In genomic region chr16:22282254-22282892, GRCh38 we compare ENCODE assay signal across 24 cellular contexts.
"Had no signal": no experiment of that assay in that cellular context is flagged by ENCODE, and none has a peak within 500 bp of the region (broad histone marks: within the 10 kb centered on the region; RNA-seq: fewer than 3 reads in every experiment).

No MANE protein-coding gene starts in this region.

- DNase-seq: cortex of kidney; effector memory CD8-positive, alpha-beta T cell; hypothalamus; immature natural killer cell; left ventricle myocardium superior; lower lobe of right lung; natural killer cell; occipital lobe; ovary; right cardiac atrium; small intestine; stimulated activated CD4-positive, alpha-beta T cell treated with anti-CD3 and anti-CD28 coated beads, Interleukin-12 subunit alpha, Interleukin-12 subunit beta, amount 100 ng/mL, for 4 hours; stimulated activated CD4-positive, alpha-beta T cell treated with anti-CD3 and anti-CD28 coated beads, Interleukin-1b, Interleukin-23, amount 100 ng/mL, for 48 hours; stimulated activated CD4-positive, alpha-beta T cell treated with anti-CD3 and anti-CD28 coated beads, Interleukin-4, amount 100 ng/mL, for 1 hour; stimulated activated CD8-positive, alpha-beta memory T cell treated with anti-CD3 and anti-CD28 coated beads, Interleukin-4, amount 100 ng/mL, for 48 hours; stimulated activated naive CD4-positive, alpha-beta T cell; stomach; thyroid gland; trophoblast cell had no signal

- H3K4me3 ChIP-seq: lower lobe of right lung, ovary, psoas muscle, stomach, thyroid gland, vagina had no signal

- FAIRE-seq: endometrium, frontal cortex, keratinocyte, small intestine had no signal

- H3K27me3 ChIP-seq: ovary, stomach, thyroid gland, vagina had no signal

- H3K27ac ChIP-seq: lower lobe of right lung, ovary, psoas muscle, stomach, thyroid gland, vagina had no signal

- H3K36me3 ChIP-seq: ovary had no signal

- H3K4me1 ChIP-seq: psoas muscle, thyroid gland, vagina had no signal

- ATAC-seq: effector memory CD8-positive, alpha-beta T cell; left ventricle myocardium superior; lower lobe of right lung; natural killer cell; psoas muscle; right cardiac atrium had no signal

- H3K9me3 ChIP-seq: lower lobe of right lung, ovary, psoas muscle, stomach, thyroid gland, vagina had no signal
